ENCODE assay signal across 11 cellular contexts in genomic region chr1:247119600-247120407, GRCh38.
"Had no signal": no experiment of that assay in that cellular context is flagged by ENCODE, and none has a peak within 500 bp of the region (broad histone marks: within the 10 kb centered on the region; RNA-seq: fewer than 3 reads in every experiment).

No MANE protein-coding gene starts in this region.

- H3K27ac Mint-ChIP-seq: activated naive CD4-positive, alpha-beta T cell treated with anti-CD3 and anti-CD28 coated beads, Interleukin-2, amount 50 U/mL, for 24 hours; natural killer cell; progenitor cell of endocrine pancreas had no signal

- H3K27me3 Mint-ChIP-seq: activated naive CD4-positive, alpha-beta T cell treated with anti-CD3 and anti-CD28 coated beads, Interleukin-2, amount 50 U/mL, for 24 hours; progenitor cell of endocrine pancreas had no signal

- H3K4me1 Mint-ChIP-seq: activated naive CD4-positive, alpha-beta T cell treated with anti-CD3 and anti-CD28 coated beads, Interleukin-2, amount 50 U/mL, for 24 hours had no signal

- DNase-seq: activated CD4-positive, alpha-beta T cell treated with anti-CD3 and anti-CD28 coated beads for 4 hours; activated T-cell treated with anti-CD3 and anti-CD28 coated beads for 4 hours; anterior cingulate cortex; esophagus squamous epithelium; left cardiac atrium; natural killer cell; nucleus accumbens had no signal

- H3K9me3 ChIP-seq: esophagus squamous epithelium, suprapubic skin had no signal

- H3K9me3 Mint-ChIP-seq: activated naive CD4-positive, alpha-beta T cell treated with anti-CD3 and anti-CD28 coated beads, Interleukin-2, amount 50 U/mL, for 24 hours; natural killer cell had no signal

- H3K36me3 ChIP-seq: esophagus squamous epithelium, spleen, suprapubic skin had no signal

- H3K36me3 Mint-ChIP-seq: natural killer cell had no signal

- H3K27me3 ChIP-seq: esophagus squamous epithelium, spleen, suprapubic skin had no signal

- H3K4me1 ChIP-seq: esophagus squamous epithelium, spleen, suprapubic skin had no signal

- ATAC-seq: left cardiac atrium had no signal

- H3K4me3 Mint-ChIP-seq: activated naive CD4-positive, alpha-beta T cell treated with anti-CD3 and anti-CD28 coated beads, Interleukin-2, amount 50 U/mL, for 24 hours; natural killer cell had no signal

- H3K27ac ChIP-seq: esophagus squamous epithelium, spleen, suprapubic skin had no signal

- H3K4me3 ChIP-seq: esophagus squamous epithelium, spleen, suprapubic skin had no signal
